22 cellular contexts compared by ENCODE assay signal in the genomic region with DNA sequence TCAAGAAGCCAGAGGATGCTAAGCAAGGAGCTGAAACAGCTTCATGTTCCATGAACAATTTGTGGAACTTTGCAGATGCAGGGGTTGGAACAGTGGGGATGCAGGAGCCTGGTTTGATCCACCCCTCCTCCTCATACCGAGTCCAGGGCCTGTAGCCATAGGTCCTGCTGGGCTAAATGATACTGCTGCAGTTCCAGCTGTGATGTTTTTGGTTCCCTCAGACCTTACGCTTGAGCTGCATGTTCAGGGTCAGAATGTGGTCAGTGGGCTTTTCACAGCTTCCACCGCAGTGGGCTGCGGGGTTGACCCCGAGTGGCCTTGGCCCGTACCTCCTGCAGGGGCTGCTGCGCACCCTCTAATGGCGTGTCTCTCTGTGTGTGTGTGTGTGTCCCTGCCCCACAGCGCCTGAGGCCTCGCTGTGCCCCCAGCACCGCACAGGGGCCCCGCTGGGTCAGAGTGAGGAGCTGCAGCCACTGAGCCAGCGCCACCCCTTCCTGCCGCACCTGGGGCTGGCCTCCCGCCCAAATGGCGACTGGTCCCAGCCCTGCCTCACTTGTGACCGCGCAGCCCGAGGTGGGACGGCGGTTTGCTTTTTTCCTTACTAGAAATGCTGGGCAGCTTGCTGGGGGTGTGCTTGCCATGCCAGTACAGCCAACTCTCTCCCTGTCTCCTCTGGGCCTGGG. TPM values are rescaled to one million over a fixed set of nuclear protein-coding genes. Genes with fewer than 3 reads are reported as not detected.
DNase-seq lines count a peak whose midpoint lies in the region; TF ChIP-seq lines count a peak whose summit lies in the region.
"Had no signal": no experiment of that assay in that cellular context is flagged by ENCODE, and none has a peak within 500 bp of the region (broad histone marks: within the 10 kb centered on the region; RNA-seq: fewer than 3 reads in every experiment).

No MANE protein-coding gene starts in this region.

- H3K27me3 ChIP-seq in left ventricle myocardium inferior (ENCODE audit: low read depth) (no peaks in the 10 kb centered on the region), ascending aorta (no peaks in the 10 kb centered on the region), esophagus squamous epithelium (no peaks in the 10 kb centered on the region)
- H3K27me3 ChIP-seq: foreskin keratinocyte, neutrophil had no signal

- H3K36me3 Mint-ChIP-seq in osteocyte (ENCODE audit: unreplicated experiment) (peaks cover 29% of the 10 kb centered on the region), Calu3 (ENCODE audit: insufficient read depth, unreplicated experiment) (no peaks in the 10 kb centered on the region)

- H3K9me3 ChIP-seq in left ventricle myocardium inferior (replicated peaks) (no peaks in the 10 kb centered on the region), ascending aorta (no peaks in the 10 kb centered on the region), esophagus squamous epithelium (no peaks in the 10 kb centered on the region)
- H3K9me3 ChIP-seq: neutrophil had no signal

- H3K4me3 Mint-ChIP-seq in osteocyte (ENCODE audit: unreplicated experiment) (no peak overlapping the region), Calu3 (ENCODE audit: low read depth, unreplicated experiment) (no peak overlapping the region)
- H3K4me3 Mint-ChIP-seq: activated CD8-positive, alpha-beta T cell treated with anti-CD3 and anti-CD28 coated beads for 36 hours; type B pancreatic cell had no signal

- H3K4me1 Mint-ChIP-seq in osteocyte (ENCODE audit: unreplicated experiment), result peaks cover 30% of the 10 kb centered on the region
- no peaks in the 10 kb centered on the region for H3K4me1 Mint-ChIP-seq in Calu3 (ENCODE audit: low read depth, unreplicated experiment)

- intact Hi-C loops in left ventricle myocardium inferior (cut with micrococcal nuclease), result no loop called here
- intact Hi-C loops in cardiac septum (cut with DNase I), result no loop called here
- intact Hi-C loops in ascending aorta (cut with DNase I), result no loop called here
- intact Hi-C loops in esophagus squamous epithelium (cut with DNase I), result no loop called here
- intact Hi-C loops in Calu3 (cut with micrococcal nuclease; ENCODE audit: unreplicated experiment), result no loop called here

- H3K36me3 ChIP-seq in left ventricle myocardium inferior (peaks cover 17% of the 10 kb centered on the region), ascending aorta (peaks cover 4 to 12% of the 10 kb centered on the region in 2 donors), esophagus squamous epithelium (peaks cover 0 to 85% (median 0%) of the 10 kb centered on the region in 3 donors)
- H3K36me3 ChIP-seq: neutrophil had no signal

- H3K27ac ChIP-seq in left ventricle myocardium inferior (replicated peaks), result peak overlapping the region; percentile 7
- peak overlapping the region; percentile 29 to 37 for H3K27ac ChIP-seq in ascending aorta
- H3K27ac ChIP-seq in esophagus squamous epithelium, result peak overlapping the region; percentile 28 to 83 (median 52)
- H3K27ac ChIP-seq: foreskin keratinocyte, GM23248, neutrophil had no signal

- BruUV-seq in Calu3 (replicated peaks; lab: Mats Ljungman, UMichigan), result no TSS peak

- H3K27ac Mint-ChIP-seq in osteocyte (ENCODE audit: unreplicated experiment), result no peak overlapping the region
- no peak overlapping the region for H3K27ac Mint-ChIP-seq in Calu3 (ENCODE audit: unreplicated experiment)
- H3K27ac Mint-ChIP-seq: type B pancreatic cell had no signal

- no peaks in the 10 kb centered on the region for H3K27me3 Mint-ChIP-seq in osteocyte (ENCODE audit: unreplicated experiment)
- no peaks in the 10 kb centered on the region for H3K27me3 Mint-ChIP-seq in Calu3 (ENCODE audit: unreplicated experiment)
- H3K27me3 Mint-ChIP-seq: type B pancreatic cell had no signal

- 67 to 96% methylated on average over 3 to 5 of the region's 21 CpGs for WGBS in esophagus squamous epithelium, 2 donors

- no peak for TF ChIP-seq POLR2A in esophagus squamous epithelium (IDR thresholded peaks at IDR 0.05)

- H3K9me3 Mint-ChIP-seq in osteocyte (ENCODE audit: unreplicated experiment) (no peaks in the 10 kb centered on the region), Calu3 (ENCODE audit: low read depth, unreplicated experiment) (no peaks in the 10 kb centered on the region)
- H3K9me3 Mint-ChIP-seq: activated CD8-positive, alpha-beta T cell treated with anti-CD3 and anti-CD28 coated beads for 36 hours; CD8-positive, alpha-beta memory T cell; type B pancreatic cell had no signal

- H3K4me3 ChIP-seq in left ventricle myocardium inferior, result no peak overlapping the region
- H3K4me3 ChIP-seq in ascending aorta, result no peak overlapping the region
- no peak overlapping the region for H3K4me3 ChIP-seq in esophagus squamous epithelium
- H3K4me3 ChIP-seq: GM23248 had no signal

- TF ChIP-seq CTCF in left ventricle myocardium inferior (IDR thresholded peaks at IDR 0.05; ENCODE audit: borderline replicate concordance) (no peak), ascending aorta (IDR thresholded peaks at IDR 0.05) (no peak), esophagus squamous epithelium (IDR thresholded peaks at IDR 0.05) (no peak), osteocyte (IDR thresholded peaks at IDR 0.05) (no peak), Calu3 (IDR thresholded peaks at IDR 0.05; ENCODE audit: unreplicated experiment) (no peak)

- H3K4me1 ChIP-seq in left ventricle myocardium inferior (peaks cover 82% of the 10 kb centered on the region), ascending aorta (peaks cover 3 to 18% of the 10 kb centered on the region in 2 donors), esophagus squamous epithelium (peaks cover 21 to 86% (median 40%) of the 10 kb centered on the region in 3 donors)
- H3K4me1 ChIP-seq: foreskin keratinocyte had no signal

- DNase-seq in left ventricle myocardium inferior (no peak), cardiac septum (ENCODE audit: low spot score) (no peak), ascending aorta (ENCODE audit: low spot score in 2 of 2) (no peak), esophagus squamous epithelium (lab: John Stamatoyannopoulos, UW) (no peak), NCI-H345 treated with DMSO at 0.1 percent for 48 hours (lab: John Stamatoyannopoulos, UW; ENCODE audit: unreplicated experiment) (no peak), NCI-H1048 (lab: John Stamatoyannopoulos, UW) (no peak), osteocyte (ENCODE audit: extremely low spot score, unreplicated experiment) (no peak), Calu3 (no peak)
- DNase-seq: ACHN; activated CD8-positive, alpha-beta T cell treated with anti-CD3 and anti-CD28 coated beads for 36 hours; activated T-cell treated with anti-CD3 and anti-CD28 coated beads, Interleukin-2, amount 50 U/mL, for 48 hours; CD8-positive, alpha-beta memory T cell; cerebellar nuclear complex; EL; foreskin keratinocyte; GM23248; KBM-7; NCI-H2029; NCI-H510A; stimulated activated naive CD4-positive, alpha-beta T cell had no signal

- CTCF ChIA-PET in Calu3 (lab: Charles Lee), result no interaction called here

RNA-seq across cellular contexts. Expression of a gene that starts 48.2 kb away (rescaled TPM):
- 71.7 TPM for total RNA-seq in left ventricle myocardium inferior
- total RNA-seq in cardiac septum, result 78.4 TPM
- 51.0 TPM for total RNA-seq in ascending aorta
- 10 to 100 TPM; 24.2 to 61.4 (median 56.1) TPM for total RNA-seq in esophagus squamous epithelium
- total RNA-seq in osteocyte, result 49.5 and 54.7 TPM in 2 replicates
- total RNA-seq in Calu3 (2022), result 31.3 and 31.6 TPM in 2 replicates
